In genomic region chr19:1255186-1256161, GRCh38 we compare ENCODE assay signal across 9 cellular contexts. TPM values are rescaled to one million over a fixed set of nuclear protein-coding genes. Genes with fewer than 3 reads are reported as not detected.
DNase-seq lines count a peak whose midpoint lies in the region; ATAC-seq, FAIRE-seq and TF ChIP-seq lines count a peak whose summit lies in the region.
"Had no signal": no experiment of that assay in that cellular context is flagged by ENCODE, and none has a peak within 500 bp of the region (broad histone marks: within the 10 kb centered on the region; RNA-seq: fewer than 3 reads in every experiment).

No MANE protein-coding gene starts in this region.

- H3K14ac ChIP-seq in trophoblast cell (ENCODE audit: low read length), result no peak overlapping the region

- H2BK12ac ChIP-seq in trophoblast cell (ENCODE audit: low read length), result no peak overlapping the region

- H3K27me3 ChIP-seq in AG04450 (ENCODE audit: control insufficient read depth, insufficient read depth, low read length) (no peaks in the 10 kb centered on the region), Panc1 (ENCODE audit: control insufficient read depth, insufficient read depth, low read length) (no peaks in the 10 kb centered on the region), fibroblast of lung (ENCODE audit: control insufficient read depth, insufficient read depth, low read length) (no peaks in the 10 kb centered on the region), trophoblast cell (ENCODE audit: insufficient read depth, low read length) (no peaks in the 10 kb centered on the region)

- intact Hi-C loops in Panc1 (cut with micrococcal nuclease; ENCODE audit: unreplicated experiment), result no loop called here

- H2AFZ ChIP-seq in fibroblast of lung (ENCODE audit: low read length) (no peak overlapping the region), trophoblast cell (ENCODE audit: insufficient read depth, low read length, poor library complexity) (no peak overlapping the region)

- H4K12ac ChIP-seq in trophoblast cell (ENCODE audit: low read depth, low read length), result no peak overlapping the region

- in situ Hi-C loops in Panc1 (cut with HindIII; ENCODE audit: low pct_unique_long_range_greater_than_20kb, low sequenced_read_pairs), result no loop called here

- H3K4me2 ChIP-seq in fibroblast of lung (ENCODE audit: extremely low read depth, insufficient read depth, low read length) (no peak overlapping the region), trophoblast cell (ENCODE audit: low read length) (no peak overlapping the region)

- H2BK120ac ChIP-seq in trophoblast cell (ENCODE audit: insufficient read depth, low read length, poor library complexity), result no peak overlapping the region

- DNase-seq in AG04450 (ENCODE audit: low read depth, low spot score) (no peak), Panc1 (ENCODE audit: low read depth, low spot score) (no peak), fibroblast of lung (ENCODE audit: low read depth in 2 of 2) (no peak), trophoblast cell (no peak), mucosa of gallbladder (ENCODE audit: low spot score) (no peak), NOMO-1 treated with dmso at 0.1 percent for 144 hours (lab: John Stamatoyannopoulos, UW; ENCODE audit: unreplicated experiment) (no peak), NCI-H1092 (lab: John Stamatoyannopoulos, UW) (no peak), H54 (ENCODE audit: insufficient read length, low spot score) (no peak)
- DNase-seq: PC-3 had no signal

- no peak for FAIRE-seq in H54 (lab: Jason Lieb, UNC)

- H3K23ac ChIP-seq in trophoblast cell (ENCODE audit: low read length), result no peak overlapping the region

- H3K4ac ChIP-seq in trophoblast cell (ENCODE audit: low read depth, low read length), result no peak overlapping the region

- H3K79me1 ChIP-seq in trophoblast cell (ENCODE audit: low read length), result peaks cover 32% of the 10 kb centered on the region

- H3K4me1 ChIP-seq in Panc1 (ENCODE audit: control insufficient read depth, insufficient read depth, low read length) (peaks cover 63% of the 10 kb centered on the region), fibroblast of lung (ENCODE audit: control insufficient read depth, extremely low read depth, insufficient read depth, low read length) (peaks cover 44% of the 10 kb centered on the region), trophoblast cell (ENCODE audit: control insufficient read depth in 1 of 2, insufficient read depth in 2 of 2, low read length in 2 of 2) (peaks cover 23 to 27% of the 10 kb centered on the region in 2 experiments)

- CTCF ChIA-PET in AG04450 (lab: Charles Lee) (interaction anchor here (2.4 to 3.1 kb wide), 2 partner anchors 11 kb away, joined by 13 to 16 read pairs; no protein-coding TSS in a partner anchor), Panc1 (lab: Charles Lee) (no interaction called here)

- no peak overlapping the region for H2BK5ac ChIP-seq in trophoblast cell (ENCODE audit: low read depth, low read length, poor library complexity)

- no peak overlapping the region for H4K91ac ChIP-seq in trophoblast cell (ENCODE audit: low read depth, low read length)

- WGBS in trophoblast cell (ENCODE audit: extremely low coverage, insufficient coverage, insufficient read length), result no CpG with 5 or more reads among the region's 52 CpGs

- no peak overlapping the region for H3K9ac ChIP-seq in fibroblast of lung (ENCODE audit: insufficient read depth, low read length)
- H3K9ac ChIP-seq in trophoblast cell (ENCODE audit: low read length), result no peak overlapping the region

- H3K36me3 ChIP-seq in Panc1 (ENCODE audit: control insufficient read depth, insufficient read depth, low read length) (peaks cover 2% of the 10 kb centered on the region), fibroblast of lung (ENCODE audit: control insufficient read depth, insufficient read depth, low read length) (peaks cover 51% of the 10 kb centered on the region), trophoblast cell (ENCODE audit: control insufficient read depth in 1 of 2, insufficient read depth in 2 of 2, low read length in 2 of 2) (peaks cover 69 to 76% of the 10 kb centered on the region in 2 experiments)

- no peaks in the 10 kb centered on the region; the same call in 1 of the 2 replicates for H3K9me3 ChIP-seq in AG04450 (ENCODE audit: control insufficient read depth, insufficient read depth, low read length)
- H3K9me3 ChIP-seq in Panc1 (ENCODE audit: control insufficient read depth, insufficient read depth, low read depth, low read length), result no peaks in the 10 kb centered on the region
- H3K9me3 ChIP-seq in fibroblast of lung (ENCODE audit: control insufficient read depth, insufficient read depth, low read depth, low read length), result no peaks in the 10 kb centered on the region
- no peaks in the 10 kb centered on the region for H3K9me3 ChIP-seq in trophoblast cell (ENCODE audit: insufficient read depth, low read depth, low read length)

- peaks cover 66% of the 10 kb centered on the region for H3K79me2 ChIP-seq in fibroblast of lung (ENCODE audit: control insufficient read depth, insufficient read depth, low read length)
- H3K79me2 ChIP-seq in trophoblast cell (ENCODE audit: control insufficient read depth, insufficient read depth, low read length, poor library complexity), result peaks cover 27% of the 10 kb centered on the region

- POLR2A ChIA-PET in AG04450 (lab: Yijun Ruan, JAX) (interaction anchor here (0.6 to 7.4 kb wide), 2 partner anchors 11 to 18 kb away, joined by 3 to 241 read pairs; partner anchors contain the start of gene CIRBP), Panc1 (lab: Charles Lee) (no interaction called here)

- H3K4me3 ChIP-seq in AG04450 (ENCODE audit: low read depth, low read length) (no peak overlapping the region), Panc1 (ENCODE audit: low read depth in 2 of 2, low read length in 2 of 2) (no peak overlapping the region), fibroblast of lung (replicated peaks in 1 of 4; ENCODE audit: control extremely low read depth in 1 of 4, insufficient read depth in 1 of 4, low read depth in 3 of 4, low read length in 4 of 4) (no peak overlapping the region), trophoblast cell (ENCODE audit: low read depth, low read length) (no peak overlapping the region)

- TF ChIP-seq CTCF in AG04450 (IDR thresholded peaks at IDR 0.05; ENCODE audit: low read depth, low read length) (no peak), Panc1 (IDR thresholded peaks at IDR 0.05) (no peak), fibroblast of lung (conservative IDR thresholded peaks at IDR 0.05 in 1 of 2, IDR thresholded peaks at IDR 0.05 in 1 of 2; ENCODE audit: low read depth in 1 of 2, low read length in 2 of 2) (no peak)

- H3K27ac ChIP-seq in AG04450 (ENCODE audit: low read depth, low read length) (peak overlapping the region; percentile 73), Panc1 (ENCODE audit: low read length) (peak overlapping the region; percentile 62), fibroblast of lung (ENCODE audit: insufficient read depth, low read length) (peak overlapping the region; percentile 97), trophoblast cell (ENCODE audit: low read depth, low read length) (peak overlapping the region; percentile 3)

- TF ChIP-seq POLR2A in H54 (IDR thresholded peaks at IDR 0.05; ENCODE audit: low read depth, low read length), result no peak

- H3K18ac ChIP-seq in trophoblast cell (ENCODE audit: low read length), result peak overlapping the region; percentile 6

- H4K8ac ChIP-seq in trophoblast cell (ENCODE audit: low read depth, low read length), result no peak overlapping the region

- no TSS peak for BruUV-seq in Panc1 (replicated peaks; lab: Mats Ljungman, UMichigan)

- H4K20me1 ChIP-seq in fibroblast of lung (ENCODE audit: control insufficient read depth, extremely low read depth, insufficient read depth, low read length), result no peaks in the 10 kb centered on the region

- no peak overlapping the region for H2AK5ac ChIP-seq in trophoblast cell (ENCODE audit: low read length)

- ATAC-seq in Panc1, result no peak
- ATAC-seq: PC-3 had no signal

RNA-seq across cellular contexts. Expression of gene MIDN, which starts 7.1 kb away (rescaled TPM):
- polyA plus RNA-seq in AG04450 (2011; rRNA removed), result 6.6 and 10.6 TPM in 2 replicates
- polyA minus RNA-seq in AG04450 (2011; rRNA and poly(A)+ RNA removed), result 16.1 and 21.3 TPM in 2 replicates
- 118 TPM for total RNA-seq in Panc1 (2021; ENCODE audit: unreplicated experiment)
- polyA plus RNA-seq in Panc1 (2012; ENCODE audit: insufficient read length), result 76.9 TPM
- total RNA-seq in fibroblast of lung, result 13.6 and 18.8 TPM in 2 replicates
- polyA plus RNA-seq in fibroblast of lung, result 12.0 and 18.0 TPM in 2 replicates
- 30.3 and 40.2 TPM in 2 replicates for polyA plus RNA-seq in fibroblast of lung (2012)
- 27.6 and 36.6 TPM in 2 replicates for polyA minus RNA-seq in fibroblast of lung (ENCODE audit: low replicate concordance)
- 159 and 165 TPM in 2 replicates for polyA plus RNA-seq in trophoblast cell (2013)
- total RNA-seq in mucosa of gallbladder, result 127 TPM

RNA-seq across cellular contexts. Expression of gene CIRBP, which starts 13.7 kb away (rescaled TPM):
- polyA plus RNA-seq in AG04450 (2011; rRNA removed) (269 and 274 TPM in 2 replicates), fibroblast of lung (260 and 298 TPM in 2 replicates)
- 121 and 143 TPM in 2 replicates for polyA minus RNA-seq in AG04450 (2011; rRNA and poly(A)+ RNA removed)
- total RNA-seq in Panc1 (2021; ENCODE audit: unreplicated experiment) (66.6 TPM), fibroblast of lung (104 and 110 TPM in 2 replicates), mucosa of gallbladder (382 TPM)
- polyA plus RNA-seq in Panc1 (2012; ENCODE audit: insufficient read length), result 101 TPM
- 315 and 327 TPM in 2 replicates for polyA plus RNA-seq in fibroblast of lung (2012)
- polyA minus RNA-seq in fibroblast of lung (ENCODE audit: low replicate concordance), result 45.9 and 74.1 TPM in 2 replicates
- polyA plus RNA-seq in trophoblast cell (2013), result 116 and 120 TPM in 2 replicates

RNA-seq across cellular contexts. Expression of gene ATP5F1D, which starts 13.9 kb away (rescaled TPM):
- polyA plus RNA-seq in AG04450 (2011; rRNA removed) (36.4 and 55.1 TPM in 2 replicates), fibroblast of lung (53.8 and 79.8 TPM in 2 replicates)
- 19.4 and 21.4 TPM in 2 replicates for polyA minus RNA-seq in AG04450 (2011; rRNA and poly(A)+ RNA removed)
- total RNA-seq in Panc1 (2021; ENCODE audit: unreplicated experiment) (218 TPM), fibroblast of lung (13.4 and 20.5 TPM in 2 replicates), mucosa of gallbladder (213 TPM)
- polyA plus RNA-seq in Panc1 (2012; ENCODE audit: insufficient read length), result 365 TPM
- 174 and 278 TPM in 2 replicates for polyA plus RNA-seq in fibroblast of lung (2012)
- polyA minus RNA-seq in fibroblast of lung (ENCODE audit: low replicate concordance), result 23.2 and 31.0 TPM in 2 replicates
- 106 and 107 TPM in 2 replicates for polyA plus RNA-seq in trophoblast cell (2013)

RNA-seq across cellular contexts. Expression of gene CBARP, which starts 17.7 kb away (rescaled TPM):
- polyA plus RNA-seq in AG04450 (2011; rRNA removed), result 1.1 and 1.6 TPM in 2 replicates
- 0.55 and 0.91 TPM in 2 replicates for polyA minus RNA-seq in AG04450 (2011; rRNA and poly(A)+ RNA removed)
- 14.5 TPM for total RNA-seq in Panc1 (2021; ENCODE audit: unreplicated experiment)
- polyA plus RNA-seq in Panc1 (2012; ENCODE audit: insufficient read length), result 16.4 TPM
- total RNA-seq in fibroblast of lung, result 1.5 TPM in 2 replicates
- polyA plus RNA-seq in fibroblast of lung, result 0.31 and 1.0 TPM in 2 replicates
- 2.1 and 5.0 TPM in 2 replicates for polyA plus RNA-seq in fibroblast of lung (2012)
- polyA minus RNA-seq in fibroblast of lung (ENCODE audit: low replicate concordance), result 0.94 and 3.6 TPM in 2 replicates
- polyA plus RNA-seq in trophoblast cell (2013), result 3.7 and 4.2 TPM in 2 replicates
- total RNA-seq in mucosa of gallbladder, result 1.1 TPM

RNA-seq across cellular contexts. Expression of gene FAM174C, which starts 19.9 kb away (rescaled TPM):
- polyA plus RNA-seq in AG04450 (2011; rRNA removed) (16.6 and 29.1 TPM in 2 replicates), fibroblast of lung (16.1 and 23.7 TPM in 2 replicates)
- 3.8 and 4.7 TPM in 2 replicates for polyA minus RNA-seq in AG04450 (2011; rRNA and poly(A)+ RNA removed)
- total RNA-seq in Panc1 (2021; ENCODE audit: unreplicated experiment) (133 TPM), fibroblast of lung (22.5 and 24.7 TPM in 2 replicates), mucosa of gallbladder (57.6 TPM)
- polyA plus RNA-seq in Panc1 (2012; ENCODE audit: insufficient read length), result 204 TPM
- 34.6 and 64.3 TPM in 2 replicates for polyA plus RNA-seq in fibroblast of lung (2012)
- 12.0 and 14.1 TPM in 2 replicates for polyA minus RNA-seq in fibroblast of lung (ENCODE audit: low replicate concordance)
- 58.5 and 63.2 TPM in 2 replicates for polyA plus RNA-seq in trophoblast cell (2013)

Comparison
In these comparisons a context has a peak if more than half of its experiments do, and no peak if none do; other contexts are left out.
1. H3K27ac ChIP-seq: peak in every context shown above with its lines; median percentile 97 in fibroblast of lung; 73 in AG04450; 62 in Panc1; 3 in trophoblast cell.